Comparison of ENCODE assay signal across 15 cellular contexts in genomic region chr17:58808609-58809563, GRCh38. TPM values are rescaled to one million over a fixed set of nuclear protein-coding genes. Genes with fewer than 3 reads are reported as not detected.
"Had no signal": no experiment of that assay in that cellular context is flagged by ENCODE, and none has a peak within 500 bp of the region (broad histone marks: within the 10 kb centered on the region; RNA-seq: fewer than 3 reads in every experiment).

No MANE protein-coding gene starts in this region.

- DNase-seq: activated CD4-positive, alpha-beta T cell treated with anti-CD3 and anti-CD28 coated beads for 1 hour; activated CD4-positive, alpha-beta T cell treated with anti-CD3 and anti-CD28 coated beads, Interleukin-2, amount 50 U/mL, for 4 hours; activated naive CD4-positive, alpha-beta T cell treated with anti-CD3 and anti-CD28 coated beads, Interleukin-2, amount 50 U/mL, for 16 hours; activated T-cell treated with anti-CD3 and anti-CD28 coated beads, Interleukin-2, amount 50 U/mL, for 24 hours; left lung; mesendoderm; nucleus accumbens; right cardiac atrium; stomach; T-cell; T-helper 9 cell had no signal

- H3K9me3 ChIP-seq: heart right ventricle, left lung, stomach had no signal

- H3K36me3 ChIP-seq: heart right ventricle, left lung, stomach had no signal

- H3K27me3 ChIP-seq: heart right ventricle, stomach had no signal

- H3K27ac ChIP-seq: epithelial cell of prostate, heart right ventricle, left lung, stomach had no signal

- H3K4me3 Mint-ChIP-seq: activated T-cell treated with anti-CD3 and anti-CD28 coated beads, Interleukin-2, amount 50 U/mL, for 24 hours; natural killer cell treated with Interleukin-12 subunit alpha and Interleukin-12 subunit beta and Interleukin-15 and Interleukin-18, amount 100 ng/mL, for 72 hours; T-cell had no signal

- H3K9me3 Mint-ChIP-seq: activated T-cell treated with anti-CD3 and anti-CD28 coated beads, Interleukin-2, amount 50 U/mL, for 24 hours; natural killer cell treated with Interleukin-12 subunit alpha and Interleukin-12 subunit beta and Interleukin-15 and Interleukin-18, amount 100 ng/mL, for 72 hours; T-cell had no signal

- H3K4me1 Mint-ChIP-seq: T-cell had no signal

- H3K27me3 Mint-ChIP-seq: progenitor cell of endocrine pancreas had no signal

- H3K4me1 ChIP-seq: left lung, stomach had no signal

- H3K27ac Mint-ChIP-seq: activated T-cell treated with anti-CD3 and anti-CD28 coated beads, Interleukin-2, amount 50 U/mL, for 24 hours; natural killer cell treated with Interleukin-12 subunit alpha and Interleukin-12 subunit beta and Interleukin-15 and Interleukin-18, amount 100 ng/mL, for 72 hours; progenitor cell of endocrine pancreas; T-cell had no signal

- H3K4me3 ChIP-seq: heart right ventricle, left lung, stomach had no signal

- H3K36me3 Mint-ChIP-seq: natural killer cell treated with Interleukin-12 subunit alpha and Interleukin-12 subunit beta and Interleukin-15 and Interleukin-18, amount 100 ng/mL, for 72 hours; T-cell had no signal

- ATAC-seq: left lung; natural killer cell treated with Interleukin-12 subunit alpha and Interleukin-12 subunit beta and Interleukin-15 and Interleukin-18, amount 100 ng/mL, for 72 hours; T-cell had no signal

RNA-seq across cellular contexts. Expression of gene PPM1E, which starts 53.2 kb away (rescaled TPM):
- total RNA-seq: natural killer cell treated with Interleukin-12 subunit alpha and Interleukin-12 subunit beta and Interleukin-15 and Interleukin-18, amount 100 ng/mL, for 72 hours had no signal
